ENCODE assay signal across 1 cellular context in genomic region chr16:69763557-69763942, GRCh38.
TF ChIP-seq lines count a peak whose summit lies in the region.

No MANE protein-coding gene starts in this region.

TF ChIP-seq in endothelial cell of umbilical vein, 7 proteins besides CTCF, POLR2A, EP300 and RAD21:
- no peak for TF ChIP-seq POLR2AphosphoS5 (IDR thresholded peaks at IDR 0.05; ENCODE audit: insufficient read depth, low read depth, low read length)
- TF ChIP-seq EZH2 (IDR thresholded peaks at IDR 0.05; ENCODE audit: borderline replicate concordance, low read depth, low read length, severe bottlenecking): no peak
- TF ChIP-seq MYC (IDR thresholded peaks at IDR 0.05; ENCODE audit: low read depth, low read length): no peak
- no peak for TF ChIP-seq JUN (IDR thresholded peaks at IDR 0.05; ENCODE audit: borderline replicate concordance, insufficient read depth, insufficient read length, low read depth)
- no peak for TF ChIP-seq FOS (IDR thresholded peaks at IDR 0.05; ENCODE audit: borderline replicate concordance, insufficient read depth, low read length)
- no peak for TF ChIP-seq MAX (IDR thresholded peaks at IDR 0.05; ENCODE audit: insufficient read depth, insufficient read length)
- TF ChIP-seq GATA2 (IDR thresholded peaks at IDR 0.05; ENCODE audit: insufficient read depth, insufficient read length, low read depth, low read length): no peak
